Comparison of ENCODE assay signal across 1 cellular context in the genomic region with DNA sequence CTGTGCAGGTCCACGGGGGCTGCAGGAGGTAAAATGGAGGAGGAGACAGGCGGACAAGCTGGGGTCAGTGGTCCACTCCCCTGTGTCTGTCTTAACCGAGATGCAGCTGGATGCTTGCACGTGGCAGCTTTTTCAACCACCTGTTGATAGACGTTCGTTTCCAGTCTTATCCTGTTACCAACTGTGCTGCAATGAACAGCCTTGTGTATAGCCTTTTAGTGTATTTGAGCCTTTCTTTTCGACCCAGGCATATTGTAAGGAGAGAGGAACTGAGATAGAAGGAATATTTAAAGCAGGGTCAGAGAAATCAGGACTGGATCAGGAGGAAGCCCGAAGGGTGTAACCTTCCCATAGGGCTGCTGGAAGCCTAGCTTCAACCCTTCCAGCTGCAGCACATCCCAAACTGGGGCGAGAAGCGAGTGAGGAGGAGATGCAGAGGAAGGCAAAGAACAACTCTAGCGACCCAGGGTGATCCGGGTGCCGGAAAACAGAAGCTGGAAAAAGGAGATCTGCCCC.
TF ChIP-seq lines count a peak whose summit lies in the region.

No MANE protein-coding gene starts in this region.

TF ChIP-seq in liver, 16 proteins besides CTCF, POLR2A, EP300 and RAD21 (continued from another document):
- TF ChIP-seq ZBTB33 (IDR thresholded peaks at IDR 0.05) = no peak
- TF ChIP-seq FOXA2 (IDR thresholded peaks at IDR 0.05) = no peak
- TF ChIP-seq RXRA (IDR thresholded peaks at IDR 0.05) = no peak
- TF ChIP-seq JUND (IDR thresholded peaks at IDR 0.05) = no peak
- TF ChIP-seq MAX (IDR thresholded peaks at IDR 0.05) = no peak
- no peak for TF ChIP-seq TAF1 (conservative IDR thresholded peaks at IDR 0.05)
- TF ChIP-seq SP1 (IDR thresholded peaks at IDR 0.05) = no peak
- no peak for TF ChIP-seq YY1 (IDR thresholded peaks at IDR 0.05)
- TF ChIP-seq FOXA1 (IDR thresholded peaks at IDR 0.05) = no peak
- TF ChIP-seq, protein P1, sequence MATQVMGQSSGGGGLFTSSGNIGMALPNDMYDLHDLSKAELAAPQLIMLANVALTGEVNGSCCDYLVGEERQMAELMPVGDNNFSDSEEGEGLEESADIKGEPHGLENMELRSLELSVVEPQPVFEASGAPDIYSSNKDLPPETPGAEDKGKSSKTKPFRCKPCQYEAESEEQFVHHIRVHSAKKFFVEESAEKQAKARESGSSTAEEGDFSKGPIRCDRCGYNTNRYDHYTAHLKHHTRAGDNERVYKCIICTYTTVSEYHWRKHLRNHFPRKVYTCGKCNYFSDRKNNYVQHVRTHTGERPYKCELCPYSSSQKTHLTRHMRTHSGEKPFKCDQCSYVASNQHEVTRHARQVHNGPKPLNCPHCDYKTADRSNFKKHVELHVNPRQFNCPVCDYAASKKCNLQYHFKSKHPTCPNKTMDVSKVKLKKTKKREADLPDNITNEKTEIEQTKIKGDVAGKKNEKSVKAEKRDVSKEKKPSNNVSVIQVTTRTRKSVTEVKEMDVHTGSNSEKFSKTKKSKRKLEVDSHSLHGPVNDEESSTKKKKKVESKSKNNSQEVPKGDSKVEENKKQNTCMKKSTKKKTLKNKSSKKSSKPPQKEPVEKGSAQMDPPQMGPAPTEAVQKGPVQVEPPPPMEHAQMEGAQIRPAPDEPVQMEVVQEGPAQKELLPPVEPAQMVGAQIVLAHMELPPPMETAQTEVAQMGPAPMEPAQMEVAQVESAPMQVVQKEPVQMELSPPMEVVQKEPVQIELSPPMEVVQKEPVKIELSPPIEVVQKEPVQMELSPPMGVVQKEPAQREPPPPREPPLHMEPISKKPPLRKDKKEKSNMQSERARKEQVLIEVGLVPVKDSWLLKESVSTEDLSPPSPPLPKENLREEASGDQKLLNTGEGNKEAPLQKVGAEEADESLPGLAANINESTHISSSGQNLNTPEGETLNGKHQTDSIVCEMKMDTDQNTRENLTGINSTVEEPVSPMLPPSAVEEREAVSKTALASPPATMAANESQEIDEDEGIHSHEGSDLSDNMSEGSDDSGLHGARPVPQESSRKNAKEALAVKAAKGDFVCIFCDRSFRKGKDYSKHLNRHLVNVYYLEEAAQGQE (IDR thresholded peaks at IDR 0.05) = no peak
